In genomic region chr6:53348436-53349208, GRCh38 we compare ENCODE assay signal across 8 cellular contexts. TPM values are rescaled to one million over a fixed set of nuclear protein-coding genes. Genes with fewer than 3 reads are reported as not detected.
DNase-seq lines count a peak whose midpoint lies in the region; ATAC-seq, FAIRE-seq and TF ChIP-seq lines count a peak whose summit lies in the region.

Gene ELOVL5 (minus strand): TSS chr6:53348950. CDS start chr6:53295699, 53,251 bp downstream.

- peaks cover 4% of the 10 kb centered on the region for H3K36me3 Mint-ChIP-seq in astrocyte (ENCODE audit: low read depth, unreplicated experiment)

- peak; percentile 92 to 94 for DNase-seq in NCI-H1930 (lab: John Stamatoyannopoulos, UW)
- peak; percentile 97 for DNase-seq in T-helper 22 cell (ENCODE audit: low read depth)
- DNase-seq in astrocyte (ENCODE audit: low read depth) = peak; percentile 98
- peak; percentile 91 for DNase-seq in hepatic stellate cell (ENCODE audit: low spot score)
- peak; percentile 95 for DNase-seq in retinal pigment epithelial cell (ENCODE audit: low read depth)
- DNase-seq in RKO (ENCODE audit: low spot score) = no peak

- H3K4me3 Mint-ChIP-seq in astrocyte (ENCODE audit: unreplicated experiment) = peak within 1 kb of the TSS; percentile 95

- peaks cover 42% of the 10 kb centered on the region for H4K20me1 ChIP-seq in astrocyte (ENCODE audit: insufficient read depth, low read length)

- H3K4me2 ChIP-seq in astrocyte (ENCODE audit: low read length) = peak within 1 kb of the TSS; percentile 98

- peak within 1 kb of the TSS; percentile 87 for H3K27ac ChIP-seq in astrocyte (ENCODE audit: low read depth, low read length)

- peak within 1 kb of the TSS; percentile 95 for H3K9ac ChIP-seq in astrocyte (ENCODE audit: low read length)

- ATAC-seq in GM18498 (IDR thresholded peaks at IDR 0.05; ENCODE audit: unreplicated experiment) = peak; percentile 83
- ATAC-seq in HG02943 (IDR thresholded peaks at IDR 0.05; ENCODE audit: low read depth, unreplicated experiment) = peak; percentile 72

- no peaks in the 10 kb centered on the region for H3K9me3 Mint-ChIP-seq in astrocyte (ENCODE audit: unreplicated experiment)

- H3K4me3 ChIP-seq in astrocyte (ENCODE audit: insufficient read depth, low read depth, low read length) (peak within 1 kb of the TSS; percentile 85), retinal pigment epithelial cell (ENCODE audit: low read length) (peak within 1 kb of the TSS; percentile 85)

- no peak for FAIRE-seq in astrocyte (lab: Jason Lieb, UNC)

- H3K27me3 ChIP-seq in astrocyte (ENCODE audit: insufficient read depth, low read length) = no peaks in the 10 kb centered on the region

- peak within 1 kb of the TSS; percentile 86 for H2AFZ ChIP-seq in astrocyte (ENCODE audit: low read depth, low read length)

- no peaks in the 10 kb centered on the region for H3K9me3 ChIP-seq in astrocyte (ENCODE audit: insufficient read depth, low read depth, low read length)

- peaks cover 16% of the 10 kb centered on the region for H3K4me1 ChIP-seq in astrocyte (ENCODE audit: insufficient read depth, low read length)

- TF ChIP-seq CTCF in astrocyte (IDR thresholded peaks at IDR 0.05; ENCODE audit: insufficient read depth, low read depth, low read length) = no peak
- no peak for TF ChIP-seq CTCF in retinal pigment epithelial cell (conservative IDR thresholded peaks at IDR 0.05; ENCODE audit: low read depth, low read length)

- peaks cover 4% of the 10 kb centered on the region for H3K4me1 Mint-ChIP-seq in astrocyte (ENCODE audit: low read depth, unreplicated experiment)

- H3K27ac Mint-ChIP-seq in astrocyte (ENCODE audit: unreplicated experiment) = peak within 1 kb of the TSS; percentile 88

- H3K27me3 Mint-ChIP-seq in astrocyte (ENCODE audit: low read depth, unreplicated experiment) = peaks cover 2% of the 10 kb centered on the region

- H3K36me3 ChIP-seq in astrocyte (ENCODE audit: insufficient read depth, low read length) = peaks cover 2% of the 10 kb centered on the region

- H3K79me2 ChIP-seq in astrocyte (ENCODE audit: insufficient read depth, low read length) = peaks cover 50% of the 10 kb centered on the region

RNA-seq across cellular contexts. Expression of gene ELOVL5, which starts in this region (rescaled TPM):
- total RNA-seq in astrocyte = 48.3 and 52.8 TPM in 2 replicates
